Comparison of ENCODE assay signal across 11 cellular contexts in genomic region chrX:15953801-15954200, GRCh38.
"Had no signal": no experiment of that assay in that cellular context is flagged by ENCODE, and none has a peak within 500 bp of the region (broad histone marks: within the 10 kb centered on the region; RNA-seq: fewer than 3 reads in every experiment).

No MANE protein-coding gene starts in this region.

- H3K27ac Mint-ChIP-seq: GM23338, HFFc6 had no signal

- DNase-seq: GM23248, GOT3, H7, H9, HCEC 1CT, HFFc6 had no signal

- FAIRE-seq: H1, H54 had no signal

- H3K9me3 ChIP-seq: HAP-1 had no signal

- H3K4me3 Mint-ChIP-seq: GM23338, H9, HFFc6 had no signal

- H3K9me3 Mint-ChIP-seq: GM23338, HFFc6 had no signal

- ATAC-seq: GM23338, HCT116 had no signal

- H3K27ac ChIP-seq: GM23248 had no signal

- H3K4me3 ChIP-seq: GM23248, GM23338, HAP-1 had no signal

- H2AFZ ChIP-seq: GM23248, GM23338 had no signal

- H3K36me3 ChIP-seq: HAP-1 had no signal

- H3K9ac ChIP-seq: GM23248 had no signal

- H3K4me2 ChIP-seq: GM23338 had no signal
